ENCODE assay signal across 25 cellular contexts in the genomic region with DNA sequence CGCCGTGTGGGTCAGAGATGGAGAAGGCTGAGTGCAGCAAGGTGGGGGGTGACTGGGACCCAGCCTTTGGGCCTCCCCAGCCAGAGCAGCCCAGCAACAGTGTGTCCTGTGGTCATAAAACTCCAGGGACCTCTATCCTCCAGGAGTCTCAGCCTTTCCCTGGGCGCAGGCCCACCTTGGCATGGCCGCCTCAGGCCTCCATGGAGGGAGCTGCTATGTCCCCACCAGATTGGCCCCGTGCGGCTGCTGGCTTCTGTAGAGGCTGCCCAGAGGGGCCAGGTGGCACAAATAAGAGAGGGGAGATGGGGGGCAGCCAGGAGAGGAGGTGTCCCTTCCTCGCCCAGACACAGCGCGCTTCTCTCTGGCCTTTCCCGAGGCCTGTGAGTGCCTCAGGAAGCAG. TPM values are rescaled to one million over a fixed set of nuclear protein-coding genes. Genes with fewer than 3 reads are reported as not detected.
DNase-seq lines count a peak whose midpoint lies in the region; ATAC-seq and TF ChIP-seq lines count a peak whose summit lies in the region.
"Had no signal": no experiment of that assay in that cellular context is flagged by ENCODE, and none has a peak within 500 bp of the region (broad histone marks: within the 10 kb centered on the region; RNA-seq: fewer than 3 reads in every experiment).

No MANE protein-coding gene starts in this region.

- POLR2A ChIA-PET in RWPE1 (lab: Yijun Ruan, JAX; ENCODE audit: low non-redundant PET), result no interaction called here

- TF ChIP-seq CTCF in RWPE1 (conservative IDR thresholded peaks at IDR 0.05; ENCODE audit: low read depth) (no peak), nephron (IDR thresholded peaks at IDR 0.05; ENCODE audit: unreplicated experiment in 3 of 3) (no peak), tibial nerve (IDR thresholded peaks at IDR 0.05) (no peak)

- H3K27me3 Mint-ChIP-seq in nephron (ENCODE audit: low read depth), result peaks cover 60% of the 10 kb centered on the region
- peaks cover 10 to 11% of the 10 kb centered on the region in 2 donors for H3K27me3 Mint-ChIP-seq in stimulated activated naive B cell treated with anti-CD40 and anti-IgM and Interleukin-4, amounts not matched to agents 10 μg/mL and 1 μg/mL and 100 μg/mL, for 72 hours

- H3K4me3 ChIP-seq in tibial nerve, result no peak overlapping the region
- H3K4me3 ChIP-seq: SK-N-MC had no signal

- no peak for TF ChIP-seq POLR2A in tibial nerve (IDR thresholded peaks at IDR 0.05)

- no peak for ATAC-seq in stimulated activated naive B cell treated with anti-CD40 and anti-IgM and Interleukin-4, amounts not matched to agents 10 μg/mL and 1 μg/mL and 100 μg/mL, for 72 hours (replicated peaks)

- H3K4me1 ChIP-seq in tibial nerve, result peaks cover 0 to 55% (median 30%) of the 10 kb centered on the region in 4 donors

- H3K4me3 Mint-ChIP-seq in nephron, result peak overlapping the region in 2 of 3 experiments; percentile 41 to 64
- H3K4me3 Mint-ChIP-seq in stimulated activated naive B cell treated with anti-CD40 and anti-IgM and Interleukin-4, amounts not matched to agents 10 μg/mL and 1 μg/mL and 100 μg/mL, for 72 hours, result no peak overlapping the region

- no peaks in the 10 kb centered on the region for H3K9me3 ChIP-seq in tibial nerve

- peak overlapping the region; percentile 15; the same call in 1 of the 2 replicates for H3K27ac ChIP-seq in RWPE1
- no peak overlapping the region for H3K27ac ChIP-seq in tibial nerve
- H3K27ac ChIP-seq: KMS-11, SK-N-MC had no signal

- no peak for TF ChIP-seq EP300 in tibial nerve (IDR thresholded peaks at IDR 0.05)

- DNase-seq in RWPE1 (ENCODE audit: low spot score) (no peak), tibial nerve (ENCODE audit: low spot score in 2 of 2) (no peak), AG08396 (ENCODE audit: low spot score) (no peak)
- DNase-seq in stimulated activated naive B cell treated with anti-CD40 and anti-IgM and Interleukin-4, amounts not matched to agents 10 μg/mL and 1 μg/mL and 100 μg/mL, for 72 hours, result no peak
- DNase-seq: BE2C, DMS153, DND-41, HCEC 1CT, IMR-90, NCI-H1048, NCI-H1417 treated with DMSO at 0.1 percent for 48 hours, NCI-H1694 treated with DMSO at 0.1 percent for 48 hours, NCI-H2081 treated with DMSO at 0.1 percent for 48 hours, NCI-H2171, NCI-H226, NCI-H510A, NCI-H69, RPMI8226, SIG-M5 had no signal

- H3K27ac Mint-ChIP-seq in nephron, result no peak overlapping the region
- H3K27ac Mint-ChIP-seq in stimulated activated naive B cell treated with anti-CD40 and anti-IgM and Interleukin-4, amounts not matched to agents 10 μg/mL and 1 μg/mL and 100 μg/mL, for 72 hours, result peak overlapping the region; percentile 81
- H3K27ac Mint-ChIP-seq: CD14-positive monocyte had no signal

- peaks cover 0 to 42% of the 10 kb centered on the region in 2 donors for H3K27me3 ChIP-seq in tibial nerve

- peaks cover 13% of the 10 kb centered on the region for H3K36me3 Mint-ChIP-seq in nephron (ENCODE audit: low read depth)
- H3K36me3 Mint-ChIP-seq in stimulated activated naive B cell treated with anti-CD40 and anti-IgM and Interleukin-4, amounts not matched to agents 10 μg/mL and 1 μg/mL and 100 μg/mL, for 72 hours, result peaks cover 10 to 31% of the 10 kb centered on the region in 2 donors

- 84 to 86% methylated on average over 9 to 10 of the region's 10 CpGs for WGBS in tibial nerve, 2 donors

- H3K4me1 Mint-ChIP-seq in nephron, result peaks cover 25% of the 10 kb centered on the region
- H3K4me1 Mint-ChIP-seq in stimulated activated naive B cell treated with anti-CD40 and anti-IgM and Interleukin-4, amounts not matched to agents 10 μg/mL and 1 μg/mL and 100 μg/mL, for 72 hours, result peaks cover 37 to 58% of the 10 kb centered on the region in 2 donors

- no peaks in the 10 kb centered on the region for H3K9me3 Mint-ChIP-seq in nephron
- H3K9me3 Mint-ChIP-seq in stimulated activated naive B cell treated with anti-CD40 and anti-IgM and Interleukin-4, amounts not matched to agents 10 μg/mL and 1 μg/mL and 100 μg/mL, for 72 hours, result no peaks in the 10 kb centered on the region

- H3K36me3 ChIP-seq in tibial nerve, result peaks cover 0 to 26% (median 0%) of the 10 kb centered on the region in 3 donors

- CTCF ChIA-PET in RWPE1 (lab: Yijun Ruan, JAX), result no interaction called here

RNA-seq across cellular contexts. Expression of a gene that starts 2.6 kb away (rescaled TPM):
- 1 to 10 TPM in 1 of 4 donors, not detected in 3; 3.9 TPM for total RNA-seq in tibial nerve

RNA-seq across cellular contexts. Expression of a gene that starts 3.2 kb away (rescaled TPM):
- total RNA-seq in tibial nerve, result 10 to 100 TPM; 13.4 to 20.2 (median 18.1) TPM

RNA-seq across cellular contexts. Expression of a gene that starts 5.9 kb away (rescaled TPM):
- 1 to 10 TPM in 1 of 4 donors, not detected in 3; 3.9 TPM for total RNA-seq in tibial nerve
- total RNA-seq: IMR-90 had no signal

RNA-seq across cellular contexts. Expression of a gene that starts 15.3 kb away (rescaled TPM):
- 10 to 100 TPM; 37.6 to 70.8 (median 46.2) TPM for total RNA-seq in tibial nerve

RNA-seq across cellular contexts. Expression of a gene that starts 20.5 kb away (rescaled TPM):
- not detected for total RNA-seq in tibial nerve
- total RNA-seq: A673, H1, IMR-90 had no signal

Comparison
In these comparisons a context has a peak if more than half of its experiments do, and no peak if none do; other contexts are left out.
1. H3K4me3 Mint-ChIP-seq: peak in nephron (2 of 3); none in stimulated activated naive B cell treated with anti-CD40 and anti-IgM and Interleukin-4, amounts not matched to agents 10 μg/mL and 1 μg/mL and 100 μg/mL, for 72 hours (0 of 2).